Comparison of ENCODE assay signal across 16 cellular contexts in genomic region chr7:27520828-27521790, GRCh38.
DNase-seq lines count a peak whose midpoint lies in the region; ATAC-seq, FAIRE-seq and TF ChIP-seq lines count a peak whose summit lies in the region.
"Had no signal": no experiment of that assay in that cellular context is flagged by ENCODE, and none has a peak within 500 bp of the region (broad histone marks: within the 10 kb centered on the region; RNA-seq: fewer than 3 reads in every experiment).

No MANE protein-coding gene starts in this region.

- TF ChIP-seq CTCF in astrocyte (IDR thresholded peaks at IDR 0.05; ENCODE audit: insufficient read depth, low read depth, low read length) = no peak
- no peak for TF ChIP-seq CTCF in kidney (IDR thresholded peaks at IDR 0.05; ENCODE audit: borderline replicate concordance, extremely low read depth, insufficient read depth)

- H4K20me1 ChIP-seq in astrocyte (ENCODE audit: insufficient read depth, low read length) = no peaks in the 10 kb centered on the region

- no peak for FAIRE-seq in astrocyte (lab: Jason Lieb, UNC)
- no peak for FAIRE-seq in kidney (lab: Jason Lieb, UNC)
- FAIRE-seq: GM12892 had no signal

- no peaks in the 10 kb centered on the region for H3K27me3 ChIP-seq in astrocyte (ENCODE audit: insufficient read depth, low read length)
- H3K27me3 ChIP-seq: neutrophil had no signal

- H3K4me1 Mint-ChIP-seq in astrocyte (ENCODE audit: low read depth, unreplicated experiment) = no peaks in the 10 kb centered on the region
- H3K4me1 Mint-ChIP-seq in activated CD4-positive, alpha-beta T cell treated with anti-CD3 and anti-CD28 coated beads, Interleukin-2, amount 10 ng/mL, durations not matched to agents 7 days and 5 days = no peaks in the 10 kb centered on the region
- H3K4me1 Mint-ChIP-seq: CD14-positive monocyte had no signal

- no peak overlapping the region for H2AFZ ChIP-seq in astrocyte (ENCODE audit: low read depth, low read length)

- no peak overlapping the region for H3K27ac Mint-ChIP-seq in astrocyte (ENCODE audit: unreplicated experiment)
- H3K27ac Mint-ChIP-seq in activated CD4-positive, alpha-beta T cell treated with anti-CD3 and anti-CD28 coated beads, Interleukin-2, amount 10 ng/mL, durations not matched to agents 7 days and 5 days = no peak overlapping the region
- H3K27ac Mint-ChIP-seq: activated naive CD8-positive, alpha-beta T cell; CD14-positive monocyte; T-helper 2 cell treated with Interferon-gamma antibody and Interleukin-4, amounts not matched to agents 5 μg/mL and 100 μg/mL, for 36 hours had no signal

- ATAC-seq in GM18502 (IDR thresholded peaks at IDR 0.05; ENCODE audit: poor library complexity, unreplicated experiment) = no peak

- no peak overlapping the region for H3K27ac ChIP-seq in astrocyte (ENCODE audit: low read depth, low read length)
- no peak overlapping the region for H3K27ac ChIP-seq in kidney (ENCODE audit: low read depth in 2 of 2, low read length in 2 of 2)
- H3K27ac ChIP-seq: neutrophil had no signal

- H3K9me3 Mint-ChIP-seq in astrocyte (ENCODE audit: unreplicated experiment) = no peaks in the 10 kb centered on the region
- no peaks in the 10 kb centered on the region for H3K9me3 Mint-ChIP-seq in activated CD4-positive, alpha-beta T cell treated with anti-CD3 and anti-CD28 coated beads, Interleukin-2, amount 10 ng/mL, durations not matched to agents 7 days and 5 days
- H3K9me3 Mint-ChIP-seq: T-helper 2 cell treated with Interferon-gamma antibody and Interleukin-4, amounts not matched to agents 5 μg/mL and 100 μg/mL, for 36 hours had no signal

- POLR2A ChIA-PET in activated CD4-positive, alpha-beta T cell treated with anti-CD3 and anti-CD28 coated beads, Interleukin-2, amount 10 ng/mL, durations not matched to agents 7 days and 5 days (lab: Charles Lee) = no interaction called here

- no peaks in the 10 kb centered on the region for H3K79me2 ChIP-seq in astrocyte (ENCODE audit: insufficient read depth, low read length)

- DNase-seq in EH (ENCODE audit: low read depth) (peak; percentile 38), astrocyte (ENCODE audit: low read depth) (peak; percentile 3), kidney (peak; percentile 76), skeletal muscle cell (ENCODE audit: low read depth) (peak; percentile 82), nucleus accumbens (lab: John Stamatoyannopoulos, UW) (no peak), NCI-H69 (lab: John Stamatoyannopoulos, UW) (no peak)
- no peak for DNase-seq in activated CD4-positive, alpha-beta T cell treated with anti-CD3 and anti-CD28 coated beads, Interleukin-2, amount 10 ng/mL, durations not matched to agents 7 days and 5 days
- DNase-seq: cerebellar nuclear complex, mammary epithelial cell, SHP77 treated with DMSO at 0.1 percent for 48 hours had no signal

- H3K9ac ChIP-seq in astrocyte (ENCODE audit: low read length) = no peak overlapping the region
- H3K9ac ChIP-seq in kidney (ENCODE audit: low read length in 2 of 2) = no peak overlapping the region

- no peaks in the 10 kb centered on the region for H3K27me3 Mint-ChIP-seq in astrocyte (ENCODE audit: low read depth, unreplicated experiment)
- H3K27me3 Mint-ChIP-seq in activated CD4-positive, alpha-beta T cell treated with anti-CD3 and anti-CD28 coated beads, Interleukin-2, amount 10 ng/mL, durations not matched to agents 7 days and 5 days = no peaks in the 10 kb centered on the region
- H3K27me3 Mint-ChIP-seq: activated naive CD8-positive, alpha-beta T cell had no signal

- H3K9me3 ChIP-seq in astrocyte (ENCODE audit: insufficient read depth, low read depth, low read length) (no peaks in the 10 kb centered on the region), kidney (ENCODE audit: control insufficient read depth in 1 of 2, low read length in 2 of 2) (no peaks in the 10 kb centered on the region)
- H3K9me3 ChIP-seq: neutrophil had no signal

- no peak overlapping the region for H3K4me2 ChIP-seq in astrocyte (ENCODE audit: low read length)

- CTCF ChIA-PET in activated CD4-positive, alpha-beta T cell treated with anti-CD3 and anti-CD28 coated beads, Interleukin-2, amount 10 ng/mL, durations not matched to agents 7 days and 5 days (lab: Charles Lee) = no interaction called here

- H3K4me1 ChIP-seq in astrocyte (ENCODE audit: insufficient read depth, low read length) = no peaks in the 10 kb centered on the region
- no peaks in the 10 kb centered on the region for H3K4me1 ChIP-seq in kidney (ENCODE audit: control insufficient read depth in 1 of 2, insufficient read depth in 1 of 2, low read depth in 1 of 2, low read length in 2 of 2)

- H3K4me3 ChIP-seq in astrocyte (ENCODE audit: insufficient read depth, low read depth, low read length) = no peak overlapping the region
- H3K4me3 ChIP-seq in kidney (ENCODE audit: low read length in 2 of 2) = no peak overlapping the region
- H3K4me3 ChIP-seq in skeletal muscle cell (ENCODE audit: low read depth, low read length) = no peak overlapping the region

- peaks cover 5% of the 10 kb centered on the region for H3K36me3 ChIP-seq in astrocyte (ENCODE audit: insufficient read depth, low read length)
- peaks cover 5 to 12% of the 10 kb centered on the region in 2 donors for H3K36me3 ChIP-seq in kidney (ENCODE audit: control insufficient read depth in 1 of 2, insufficient read depth in 2 of 2, low read length in 2 of 2)
- H3K36me3 ChIP-seq: neutrophil had no signal

- no peak overlapping the region for H3K4me3 Mint-ChIP-seq in astrocyte (ENCODE audit: unreplicated experiment)
- H3K4me3 Mint-ChIP-seq in activated CD4-positive, alpha-beta T cell treated with anti-CD3 and anti-CD28 coated beads, Interleukin-2, amount 10 ng/mL, durations not matched to agents 7 days and 5 days = no peak overlapping the region
- H3K4me3 Mint-ChIP-seq: activated naive CD8-positive, alpha-beta T cell; CD14-positive monocyte; T-helper 2 cell treated with Interferon-gamma antibody and Interleukin-4, amounts not matched to agents 5 μg/mL and 100 μg/mL, for 36 hours had no signal

- peaks cover 12% of the 10 kb centered on the region for H3K36me3 Mint-ChIP-seq in astrocyte (ENCODE audit: low read depth, unreplicated experiment)
- H3K36me3 Mint-ChIP-seq in activated CD4-positive, alpha-beta T cell treated with anti-CD3 and anti-CD28 coated beads, Interleukin-2, amount 10 ng/mL, durations not matched to agents 7 days and 5 days (ENCODE audit: low read depth) = peaks cover 3% of the 10 kb centered on the region

- intact Hi-C loops in kidney (cut with DNase I) = no loop called here

Comparison
In these comparisons a context has a peak if more than half of its experiments do, and no peak if none do; other contexts are left out.
1. DNase-seq: peak in EH (single experiment), astrocyte (single experiment), kidney (single experiment) and skeletal muscle cell (single experiment); none in nucleus accumbens (0 of 56), NCI-H69 (single experiment) and activated CD4-positive, alpha-beta T cell treated with anti-CD3 and anti-CD28 coated beads, Interleukin-2, amount 10 ng/mL, durations not matched to agents 7 days and 5 days (single experiment).